In the genomic region with DNA sequence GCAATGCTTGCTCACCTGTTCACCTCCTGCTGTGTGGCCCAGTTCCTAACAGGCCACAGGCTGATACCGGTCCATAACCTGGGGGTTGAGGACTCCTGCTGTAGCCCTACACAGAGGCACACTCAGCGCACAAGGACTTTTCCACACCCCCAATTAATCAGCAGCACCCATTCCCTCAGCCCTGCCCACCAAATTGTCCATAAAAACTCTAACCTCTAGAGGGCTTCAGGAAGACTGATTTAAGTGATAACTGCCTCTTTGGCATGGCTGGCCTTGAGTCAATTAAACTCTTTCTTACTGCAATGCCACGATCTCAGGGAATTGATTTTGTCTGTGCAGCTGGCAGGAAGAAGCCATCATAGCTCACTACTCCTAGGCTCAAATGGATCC, we compare ENCODE assay signal across 1 cellular context.
TF ChIP-seq lines count a peak whose summit lies in the region.

No MANE protein-coding gene starts in this region.

TF ChIP-seq in K562, 482 proteins besides CTCF, POLR2A, EP300 and RAD21 (continued from another document and continues in another):
- TF ChIP-seq, protein P1, sequence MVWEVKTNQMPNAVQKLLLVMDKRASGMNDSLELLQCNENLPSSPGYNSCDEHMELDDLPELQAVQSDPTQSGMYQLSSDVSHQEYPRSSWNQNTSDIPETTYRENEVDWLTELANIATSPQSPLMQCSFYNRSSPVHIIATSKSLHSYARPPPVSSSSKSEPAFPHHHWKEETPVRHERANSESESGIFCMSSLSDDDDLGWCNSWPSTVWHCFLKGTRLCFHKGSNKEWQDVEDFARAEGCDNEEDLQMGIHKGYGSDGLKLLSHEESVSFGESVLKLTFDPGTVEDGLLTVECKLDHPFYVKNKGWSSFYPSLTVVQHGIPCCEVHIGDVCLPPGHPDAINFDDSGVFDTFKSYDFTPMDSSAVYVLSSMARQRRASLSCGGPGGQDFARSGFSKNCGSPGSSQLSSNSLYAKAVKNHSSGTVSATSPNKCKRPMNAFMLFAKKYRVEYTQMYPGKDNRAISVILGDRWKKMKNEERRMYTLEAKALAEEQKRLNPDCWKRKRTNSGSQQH (CRISPR knock-in tag; IDR thresholded peaks at IDR 0.05): no peak
- TF ChIP-seq ZNF217 (CRISPR knock-in tag; IDR thresholded peaks at IDR 0.05) (no peak), SMARCA5 (IDR thresholded peaks at IDR 0.05) (no peak), PTBP1 (IDR thresholded peaks at IDR 0.05; ENCODE audit: low read depth, low read length) (no peak), ESRRA (IDR thresholded peaks at IDR 0.05; ENCODE audit: borderline replicate concordance, low read depth) (no peak), HCFC1 (IDR thresholded peaks at IDR 0.05; ENCODE audit: low read depth, low read length) (no peak), ETS2 (tag; IDR thresholded peaks at IDR 0.05; ENCODE audit: borderline replicate concordance, poor library complexity, severe bottlenecking) (no peak), ZNF717 (CRISPR knock-in tag; IDR thresholded peaks at IDR 0.05) (no peak), ZBED1 (IDR thresholded peaks at IDR 0.05) (no peak), HDAC3 (IDR thresholded peaks at IDR 0.05; ENCODE audit: borderline replicate concordance, partially characterized antibody) (no peak), NFIX (CRISPR knock-in tag; IDR thresholded peaks at IDR 0.05; ENCODE audit: low read depth) (no peak), MAZ (CRISPR knock-in tag; conservative IDR thresholded peaks at IDR 0.05 in 1 of 2, IDR thresholded peaks at IDR 0.05 in 1 of 2) (no peak), KAT8 (IDR thresholded peaks at IDR 0.05; ENCODE audit: low read depth) (no peak), PHB2 (IDR thresholded peaks at IDR 0.05; ENCODE audit: low read depth) (no peak), ZNF41 (CRISPR knock-in tag; conservative IDR thresholded peaks at IDR 0.05) (peak; percentile 64; the same call in 1 of the 2 replicates), MTA2 (IDR thresholded peaks at IDR 0.05; ENCODE audit: low read depth) (no peak), RBM15 (IDR thresholded peaks at IDR 0.05; ENCODE audit: insufficient read depth, low read length) (no peak), SMAD2 (IDR thresholded peaks at IDR 0.05; ENCODE audit: low read depth, low read length) (no peak), TARDBP (IDR thresholded peaks at IDR 0.05) (no peak), ZNF354B (CRISPR knock-in tag; IDR thresholded peaks at IDR 0.05) (no peak), TAF1 (IDR thresholded peaks at IDR 0.05; ENCODE audit: control insufficient read depth, extremely low read depth, insufficient read depth, low read length, severe bottlenecking) (no peak), ATF1 (CRISPR knock-in tag; IDR thresholded peaks at IDR 0.05) (no peak), ATF1 (tag; IDR thresholded peaks at IDR 0.05) (no peak), ERF (CRISPR knock-in tag; IDR thresholded peaks at IDR 0.05) (no peak), GABPB1 (CRISPR knock-in tag; IDR thresholded peaks at IDR 0.05) (no peak), GATA2 (CRISPR knock-in tag; IDR thresholded peaks at IDR 0.05) (0 out of 2 replicates have a peak, but pooled peaks have one; percentile 17), PPARD (CRISPR knock-in tag; IDR thresholded peaks at IDR 0.05) (no peak), SIX5 (IDR thresholded peaks at IDR 0.05; ENCODE audit: borderline replicate concordance in 1 of 2, insufficient read depth in 1 of 2, low read depth in 1 of 2, low read length in 2 of 2) (no peak), FOSL1 (tag; conservative IDR thresholded peaks at IDR 0.05) (peak; percentile 34), TBP (optimal IDR thresholded peaks at IDR 0.05; ENCODE audit: low read depth, low read length) (no peak), ZNF583 (CRISPR knock-in tag; IDR thresholded peaks at IDR 0.05) (peak; percentile 35; the same call in 1 of the 2 replicates), ZNF23 (CRISPR knock-in tag; IDR thresholded peaks at IDR 0.05) (no peak), NFYB (IDR thresholded peaks at IDR 0.05; ENCODE audit: extremely low read depth, insufficient read length) (no peak), CREBBP (IDR thresholded peaks at IDR 0.05; ENCODE audit: low read depth, low read length) (no peak), ZNF324 (CRISPR knock-in tag; IDR thresholded peaks at IDR 0.05) (no peak), ZNF644 (tag; IDR thresholded peaks at IDR 0.05; ENCODE audit: low read depth) (no peak; the same call in 1 of the 2 replicates), U2AF1 (optimal IDR thresholded peaks at IDR 0.05; ENCODE audit: low read depth, low read length) (no peak), RBM34 (IDR thresholded peaks at IDR 0.05; ENCODE audit: borderline replicate concordance, insufficient read depth, low read length) (no peak), HNRNPUL1 (IDR thresholded peaks at IDR 0.05; ENCODE audit: low read length) (no peak), ZNF263 (CRISPR knock-in tag; IDR thresholded peaks at IDR 0.05; ENCODE audit: borderline replicate concordance) (no peak), ZNF134 (CRISPR knock-in tag; conservative IDR thresholded peaks at IDR 0.05) (peak; percentile 4; the same call in 1 of the 2 replicates), ILF3 (IDR thresholded peaks at IDR 0.05; ENCODE audit: borderline replicate concordance) (no peak), TFAM (CRISPR knock-in tag; conservative IDR thresholded peaks at IDR 0.05) (no peak), MAFK (IDR thresholded peaks at IDR 0.05; ENCODE audit: low read length) (no peak), PURB (CRISPR knock-in tag; IDR thresholded peaks at IDR 0.05; ENCODE audit: low read depth) (no peak)
- TF ChIP-seq, protein P2, sequence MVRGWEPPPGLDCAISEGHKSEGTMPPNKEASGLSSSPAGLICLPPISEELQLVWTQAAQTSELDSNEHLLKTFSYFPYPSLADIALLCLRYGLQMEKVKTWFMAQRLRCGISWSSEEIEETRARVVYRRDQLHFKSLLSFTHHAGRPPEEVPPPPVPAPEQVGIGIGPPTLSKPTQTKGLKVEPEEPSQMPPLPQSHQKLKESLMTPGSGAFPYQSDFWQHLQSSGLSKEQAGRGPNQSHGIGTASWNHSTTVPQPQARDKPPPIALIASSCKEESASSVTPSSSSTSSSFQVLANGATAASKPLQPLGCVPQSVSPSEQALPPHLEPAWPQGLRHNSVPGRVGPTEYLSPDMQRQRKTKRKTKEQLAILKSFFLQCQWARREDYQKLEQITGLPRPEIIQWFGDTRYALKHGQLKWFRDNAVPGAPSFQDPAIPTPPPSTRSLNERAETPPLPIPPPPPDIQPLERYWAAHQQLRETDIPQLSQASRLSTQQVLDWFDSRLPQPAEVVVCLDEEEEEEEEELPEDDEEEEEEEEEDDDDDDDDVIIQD (CRISPR knock-in tag; IDR thresholded peaks at IDR 0.05): no peak
- TF ChIP-seq, protein P3, sequence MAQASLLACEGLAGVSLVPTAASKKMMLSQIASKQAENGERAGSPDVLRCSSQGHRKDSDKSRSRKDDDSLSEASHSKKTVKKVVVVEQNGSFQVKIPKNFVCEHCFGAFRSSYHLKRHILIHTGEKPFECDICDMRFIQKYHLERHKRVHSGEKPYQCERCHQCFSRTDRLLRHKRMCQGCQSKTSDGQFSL (CRISPR knock-in tag; IDR thresholded peaks at IDR 0.05): no peak
- TF ChIP-seq, protein P3 (tag; IDR thresholded peaks at IDR 0.05): no peak
- TF ChIP-seq, protein P4, sequence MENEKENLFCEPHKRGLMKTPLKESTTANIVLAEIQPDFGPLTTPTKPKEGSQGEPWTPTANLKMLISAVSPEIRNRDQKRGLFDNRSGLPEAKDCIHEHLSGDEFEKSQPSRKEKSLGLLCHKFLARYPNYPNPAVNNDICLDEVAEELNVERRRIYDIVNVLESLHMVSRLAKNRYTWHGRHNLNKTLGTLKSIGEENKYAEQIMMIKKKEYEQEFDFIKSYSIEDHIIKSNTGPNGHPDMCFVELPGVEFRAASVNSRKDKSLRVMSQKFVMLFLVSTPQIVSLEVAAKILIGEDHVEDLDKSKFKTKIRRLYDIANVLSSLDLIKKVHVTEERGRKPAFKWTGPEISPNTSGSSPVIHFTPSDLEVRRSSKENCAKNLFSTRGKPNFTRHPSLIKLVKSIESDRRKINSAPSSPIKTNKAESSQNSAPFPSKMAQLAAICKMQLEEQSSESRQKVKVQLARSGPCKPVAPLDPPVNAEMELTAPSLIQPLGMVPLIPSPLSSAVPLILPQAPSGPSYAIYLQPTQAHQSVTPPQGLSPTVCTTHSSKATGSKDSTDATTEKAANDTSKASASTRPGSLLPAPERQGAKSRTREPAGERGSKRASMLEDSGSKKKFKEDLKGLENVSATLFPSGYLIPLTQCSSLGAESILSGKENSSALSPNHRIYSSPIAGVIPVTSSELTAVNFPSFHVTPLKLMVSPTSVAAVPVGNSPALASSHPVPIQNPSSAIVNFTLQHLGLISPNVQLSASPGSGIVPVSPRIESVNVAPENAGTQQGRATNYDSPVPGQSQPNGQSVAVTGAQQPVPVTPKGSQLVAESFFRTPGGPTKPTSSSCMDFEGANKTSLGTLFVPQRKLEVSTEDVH (IDR thresholded peaks at IDR 0.05; ENCODE audit: low read depth, partially characterized antibody): no peak
- TF ChIP-seq, protein P5, sequence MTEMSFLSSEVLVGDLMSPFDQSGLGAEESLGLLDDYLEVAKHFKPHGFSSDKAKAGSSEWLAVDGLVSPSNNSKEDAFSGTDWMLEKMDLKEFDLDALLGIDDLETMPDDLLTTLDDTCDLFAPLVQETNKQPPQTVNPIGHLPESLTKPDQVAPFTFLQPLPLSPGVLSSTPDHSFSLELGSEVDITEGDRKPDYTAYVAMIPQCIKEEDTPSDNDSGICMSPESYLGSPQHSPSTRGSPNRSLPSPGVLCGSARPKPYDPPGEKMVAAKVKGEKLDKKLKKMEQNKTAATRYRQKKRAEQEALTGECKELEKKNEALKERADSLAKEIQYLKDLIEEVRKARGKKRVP (CRISPR knock-in tag; IDR thresholded peaks at IDR 0.05): no peak
- TF ChIP-seq, protein P6, sequence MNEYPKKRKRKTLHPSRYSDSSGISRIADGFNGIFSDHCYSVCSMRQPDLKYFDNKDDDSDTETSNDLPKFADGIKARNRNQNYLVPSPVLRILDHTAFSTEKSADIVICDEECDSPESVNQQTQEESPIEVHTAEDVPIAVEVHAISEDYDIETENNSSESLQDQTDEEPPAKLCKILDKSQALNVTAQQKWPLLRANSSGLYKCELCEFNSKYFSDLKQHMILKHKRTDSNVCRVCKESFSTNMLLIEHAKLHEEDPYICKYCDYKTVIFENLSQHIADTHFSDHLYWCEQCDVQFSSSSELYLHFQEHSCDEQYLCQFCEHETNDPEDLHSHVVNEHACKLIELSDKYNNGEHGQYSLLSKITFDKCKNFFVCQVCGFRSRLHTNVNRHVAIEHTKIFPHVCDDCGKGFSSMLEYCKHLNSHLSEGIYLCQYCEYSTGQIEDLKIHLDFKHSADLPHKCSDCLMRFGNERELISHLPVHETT (CRISPR knock-in tag; conservative IDR thresholded peaks at IDR 0.05 in 1 of 2, IDR thresholded peaks at IDR 0.05 in 1 of 2): no peak; a peak in 1 of 4 replicates
- TF ChIP-seq, protein P7, sequence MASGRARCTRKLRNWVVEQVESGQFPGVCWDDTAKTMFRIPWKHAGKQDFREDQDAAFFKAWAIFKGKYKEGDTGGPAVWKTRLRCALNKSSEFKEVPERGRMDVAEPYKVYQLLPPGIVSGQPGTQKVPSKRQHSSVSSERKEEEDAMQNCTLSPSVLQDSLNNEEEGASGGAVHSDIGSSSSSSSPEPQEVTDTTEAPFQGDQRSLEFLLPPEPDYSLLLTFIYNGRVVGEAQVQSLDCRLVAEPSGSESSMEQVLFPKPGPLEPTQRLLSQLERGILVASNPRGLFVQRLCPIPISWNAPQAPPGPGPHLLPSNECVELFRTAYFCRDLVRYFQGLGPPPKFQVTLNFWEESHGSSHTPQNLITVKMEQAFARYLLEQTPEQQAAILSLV (tag; IDR thresholded peaks at IDR 0.05): no peak
- TF ChIP-seq, protein P8, sequence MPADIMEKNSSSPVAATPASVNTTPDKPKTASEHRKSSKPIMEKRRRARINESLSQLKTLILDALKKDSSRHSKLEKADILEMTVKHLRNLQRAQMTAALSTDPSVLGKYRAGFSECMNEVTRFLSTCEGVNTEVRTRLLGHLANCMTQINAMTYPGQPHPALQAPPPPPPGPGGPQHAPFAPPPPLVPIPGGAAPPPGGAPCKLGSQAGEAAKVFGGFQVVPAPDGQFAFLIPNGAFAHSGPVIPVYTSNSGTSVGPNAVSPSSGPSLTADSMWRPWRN (IDR thresholded peaks at IDR 0.05; ENCODE audit: low read depth): no peak
- TF ChIP-seq, protein P9, sequence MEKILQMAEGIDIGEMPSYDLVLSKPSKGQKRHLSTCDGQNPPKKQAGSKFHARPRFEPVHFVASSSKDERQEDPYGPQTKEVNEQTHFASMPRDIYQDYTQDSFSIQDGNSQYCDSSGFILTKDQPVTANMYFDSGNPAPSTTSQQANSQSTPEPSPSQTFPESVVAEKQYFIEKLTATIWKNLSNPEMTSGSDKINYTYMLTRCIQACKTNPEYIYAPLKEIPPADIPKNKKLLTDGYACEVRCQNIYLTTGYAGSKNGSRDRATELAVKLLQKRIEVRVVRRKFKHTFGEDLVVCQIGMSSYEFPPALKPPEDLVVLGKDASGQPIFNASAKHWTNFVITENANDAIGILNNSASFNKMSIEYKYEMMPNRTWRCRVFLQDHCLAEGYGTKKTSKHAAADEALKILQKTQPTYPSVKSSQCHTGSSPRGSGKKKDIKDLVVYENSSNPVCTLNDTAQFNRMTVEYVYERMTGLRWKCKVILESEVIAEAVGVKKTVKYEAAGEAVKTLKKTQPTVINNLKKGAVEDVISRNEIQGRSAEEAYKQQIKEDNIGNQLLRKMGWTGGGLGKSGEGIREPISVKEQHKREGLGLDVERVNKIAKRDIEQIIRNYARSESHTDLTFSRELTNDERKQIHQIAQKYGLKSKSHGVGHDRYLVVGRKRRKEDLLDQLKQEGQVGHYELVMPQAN (IDR thresholded peaks at IDR 0.05; ENCODE audit: borderline replicate concordance): no peak
- TF ChIP-seq, protein P10, sequence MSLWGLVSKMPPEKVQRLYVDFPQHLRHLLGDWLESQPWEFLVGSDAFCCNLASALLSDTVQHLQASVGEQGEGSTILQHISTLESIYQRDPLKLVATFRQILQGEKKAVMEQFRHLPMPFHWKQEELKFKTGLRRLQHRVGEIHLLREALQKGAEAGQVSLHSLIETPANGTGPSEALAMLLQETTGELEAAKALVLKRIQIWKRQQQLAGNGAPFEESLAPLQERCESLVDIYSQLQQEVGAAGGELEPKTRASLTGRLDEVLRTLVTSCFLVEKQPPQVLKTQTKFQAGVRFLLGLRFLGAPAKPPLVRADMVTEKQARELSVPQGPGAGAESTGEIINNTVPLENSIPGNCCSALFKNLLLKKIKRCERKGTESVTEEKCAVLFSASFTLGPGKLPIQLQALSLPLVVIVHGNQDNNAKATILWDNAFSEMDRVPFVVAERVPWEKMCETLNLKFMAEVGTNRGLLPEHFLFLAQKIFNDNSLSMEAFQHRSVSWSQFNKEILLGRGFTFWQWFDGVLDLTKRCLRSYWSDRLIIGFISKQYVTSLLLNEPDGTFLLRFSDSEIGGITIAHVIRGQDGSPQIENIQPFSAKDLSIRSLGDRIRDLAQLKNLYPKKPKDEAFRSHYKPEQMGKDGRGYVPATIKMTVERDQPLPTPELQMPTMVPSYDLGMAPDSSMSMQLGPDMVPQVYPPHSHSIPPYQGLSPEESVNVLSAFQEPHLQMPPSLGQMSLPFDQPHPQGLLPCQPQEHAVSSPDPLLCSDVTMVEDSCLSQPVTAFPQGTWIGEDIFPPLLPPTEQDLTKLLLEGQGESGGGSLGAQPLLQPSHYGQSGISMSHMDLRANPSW (CRISPR knock-in tag; IDR thresholded peaks at IDR 0.05): no peak
